ENCODE assay signal across 15 cellular contexts in the genomic region with DNA sequence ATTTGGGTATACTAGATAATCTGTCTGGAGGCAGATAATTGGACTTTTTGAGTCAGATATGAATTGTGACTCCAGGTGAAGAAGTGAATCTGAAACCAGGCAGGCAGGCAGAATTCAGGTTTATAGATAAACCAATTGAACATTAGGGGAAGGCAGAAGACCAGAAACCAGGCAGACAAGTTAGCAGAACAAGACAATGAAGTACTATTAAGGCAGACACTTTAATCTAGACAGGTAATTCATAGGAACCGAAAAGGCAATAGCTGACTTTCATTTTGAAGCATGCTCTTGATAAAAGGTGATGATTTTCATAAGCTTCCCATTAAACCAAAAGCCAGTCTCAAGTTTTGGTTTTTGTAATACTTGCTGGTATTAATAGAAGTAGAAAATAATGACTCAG.
DNase-seq lines count a peak whose midpoint lies in the region; ATAC-seq and TF ChIP-seq lines count a peak whose summit lies in the region.
"Had no signal": no experiment of that assay in that cellular context is flagged by ENCODE, and none has a peak within 500 bp of the region (broad histone marks: within the 10 kb centered on the region; RNA-seq: fewer than 3 reads in every experiment).

No MANE protein-coding gene starts in this region.

- no peaks in the 10 kb centered on the region for H3K9me3 ChIP-seq in MM.1S (replicated peaks; ENCODE audit: insufficient read depth, low read length)
- H3K9me3 ChIP-seq: BLaER1, HAP-1 had no signal

- no peak overlapping the region for H3K9ac ChIP-seq in MM.1S (ENCODE audit: low read length)
- H3K9ac ChIP-seq: BLaER1 had no signal

- no peaks in the 10 kb centered on the region for H4K20me1 ChIP-seq in MM.1S (ENCODE audit: insufficient read depth, low read length)
- H4K20me1 ChIP-seq: BLaER1 had no signal

- no peaks in the 10 kb centered on the region for H3K9me2 ChIP-seq in MM.1S (replicated peaks; ENCODE audit: insufficient read depth, low read length)

- H3K4me1 ChIP-seq in MM.1S (ENCODE audit: low read length), result 0 out of 2 replicates have a peak, but pooled peaks cover 8% of the 10 kb centered on the region
- H3K4me1 ChIP-seq: BLaER1, HAP-1 had no signal

- no peak overlapping the region for H3K27ac ChIP-seq in MM.1S (ENCODE audit: low read length)
- H3K27ac ChIP-seq: BLaER1, HL-60 had no signal

- H3K4me2 ChIP-seq in MM.1S (ENCODE audit: low read depth, low read length), result peak overlapping the region; percentile 38; the same call in 1 of the 2 replicates
- H3K4me2 ChIP-seq: BLaER1 had no signal

- H3K36me3 ChIP-seq in MM.1S (replicated peaks; ENCODE audit: insufficient read depth, low read length), result no peaks in the 10 kb centered on the region
- H3K36me3 ChIP-seq: BLaER1, HAP-1 had no signal

- no peaks in the 10 kb centered on the region for H3K79me2 ChIP-seq in MM.1S (ENCODE audit: low read length)

- DNase-seq in MM.1S, result peak; percentile 25
- no peak for DNase-seq in stimulated activated naive CD8-positive, alpha-beta T cell treated with anti-CD3 and anti-CD28 coated beads, Interleukin-15, Interleukin-2, amounts not matched to agents 100 U/mL and 50 U/mL, for 24 hours
- no peak for DNase-seq in stimulated activated CD4-positive, alpha-beta T cell treated with anti-CD3 and anti-CD28 coated beads, Interleukin-1b, Interleukin-23, amount 100 ng/mL, for 48 hours
- DNase-seq: 8988T; AML-193; CD8-positive, alpha-beta memory T cell; DMS53; Karpas-422 had no signal

- no peak overlapping the region for H3K4me3 ChIP-seq in MM.1S (ENCODE audit: low read length)
- H3K4me3 ChIP-seq: BLaER1, HAP-1 had no signal

- peak; percentile 44 for ATAC-seq in GM18505 (IDR thresholded peaks at IDR 0.05; ENCODE audit: unreplicated experiment)
- peak; percentile 42 for ATAC-seq in HG02610 (IDR thresholded peaks at IDR 0.05; ENCODE audit: unreplicated experiment)
- ATAC-seq in stimulated activated naive CD8-positive, alpha-beta T cell treated with anti-CD3 and anti-CD28 coated beads, Interleukin-15, Interleukin-2, amounts not matched to agents 100 U/mL and 50 U/mL, for 24 hours, result peak; percentile 40
- no peak for ATAC-seq in HG03354 (IDR thresholded peaks at IDR 0.05; ENCODE audit: poor library complexity, severe bottlenecking, unreplicated experiment)
- no peak for ATAC-seq in HG02973 (IDR thresholded peaks at IDR 0.05; ENCODE audit: unreplicated experiment)

- H3K27me3 ChIP-seq in MM.1S (replicated peaks; ENCODE audit: insufficient read depth, low read length), result no peaks in the 10 kb centered on the region
- H3K27me3 ChIP-seq: BLaER1 had no signal

- 0 out of 2 replicates have a peak overlapping the region, but pooled peaks have one; percentile 36 for H2AFZ ChIP-seq in MM.1S (ENCODE audit: low read length)

- TF ChIP-seq POLR2A in GM18505 (IDR thresholded peaks at IDR 0.05; ENCODE audit: borderline replicate concordance, extremely low read depth, insufficient read depth, insufficient read length), result no peak

- H3F3A ChIP-seq in MM.1S (ENCODE audit: insufficient read depth, low read length), result peaks cover 4% of the 10 kb centered on the region; the same call in 1 of the 2 replicates

- TF ChIP-seq CTCF in MM.1S (IDR thresholded peaks at IDR 0.05; ENCODE audit: low read length), result no peak

Comparison
In these comparisons a context has a peak if more than half of its experiments do, and no peak if none do; other contexts are left out.
1. ATAC-seq: peak in GM18505 (single experiment), HG02610 (single experiment) and stimulated activated naive CD8-positive, alpha-beta T cell treated with anti-CD3 and anti-CD28 coated beads, Interleukin-15, Interleukin-2, amounts not matched to agents 100 U/mL and 50 U/mL, for 24 hours (single experiment); none in HG03354 (single experiment) and HG02973 (single experiment).